ENCODE assay signal across 23 cellular contexts in genomic region chr2:151277011-151277410, GRCh38.
"Had no signal": no experiment of that assay in that cellular context is flagged by ENCODE, and none has a peak within 500 bp of the region (broad histone marks: within the 10 kb centered on the region; RNA-seq: fewer than 3 reads in every experiment).

No MANE protein-coding gene starts in this region.

- H3K4me3 ChIP-seq: coronary artery, esophagus squamous epithelium, lower lobe of right lung, neural progenitor cell, right lobe of liver, testis, uterus had no signal

- H2AFZ ChIP-seq: neural progenitor cell had no signal

- ATAC-seq: activated T-cell treated with anti-CD3 and anti-CD28 coated beads, Interleukin-2, amount 50 U/mL, for 4 hours; left lobe of liver; lower lobe of right lung; naive thymus-derived CD8-positive, alpha-beta T cell; right lobe of liver had no signal

- H3K4me3 Mint-ChIP-seq: activated CD4-positive, alpha-beta T cell treated with anti-CD3 and anti-CD28 coated beads, Interleukin-2, amount 10 ng/mL, durations not matched to agents 7 days and 5 days; activated T-cell treated with anti-CD3 and anti-CD28 coated beads, Interleukin-2, amount 50 U/mL, for 4 hours; naive thymus-derived CD8-positive, alpha-beta T cell; neural progenitor cell; T-helper 2 cell treated with Interferon-gamma antibody and Interleukin-4, amounts not matched to agents 5 μg/mL and 100 μg/mL, for 36 hours had no signal

- H3K27me3 ChIP-seq: esophagus squamous epithelium, neural progenitor cell, right lobe of liver, testis, uterus had no signal

- H3K36me3 Mint-ChIP-seq: neural progenitor cell had no signal

- H3K4me2 ChIP-seq: neural progenitor cell had no signal

- H3K27me3 Mint-ChIP-seq: activated CD4-positive, alpha-beta T cell treated with anti-CD3 and anti-CD28 coated beads, Interleukin-2, amount 10 ng/mL, durations not matched to agents 7 days and 5 days; naive thymus-derived CD8-positive, alpha-beta T cell had no signal

- FAIRE-seq: kidney, small intestine had no signal

- DNase-seq: activated CD4-positive, alpha-beta T cell treated with anti-CD3 and anti-CD28 coated beads, Interleukin-2, amount 10 ng/mL, durations not matched to agents 7 days and 5 days; activated CD4-positive, CD25-positive, alpha-beta regulatory T cell treated with anti-CD3 and anti-CD28 coated beads, Interleukin-2, amount 50 U/mL, for 72 hours; activated naive CD4-positive, alpha-beta T cell treated with Interleukin-2 at 50 U/mL for 16 hours; activated T-cell treated with anti-CD3 and anti-CD28 coated beads, Interleukin-2, amount 50 U/mL, for 4 hours; amygdala; cerebellar nuclear complex; esophagus squamous epithelium; kidney; lower lobe of right lung; naive thymus-derived CD8-positive, alpha-beta T cell; posterior cingulate gyrus; right lobe of liver; small intestine; stimulated activated CD4-positive, alpha-beta T cell treated with anti-CD3 and anti-CD28 coated beads, Interleukin-2, amount 100 ng/mL, for 24 hours; stimulated activated naive CD4-positive, alpha-beta T cell; testis; trophoblast cell; uterus had no signal

- H3K4me1 ChIP-seq: esophagus squamous epithelium, lower lobe of right lung, neural progenitor cell, right lobe of liver, testis, uterus had no signal

- H3K27ac ChIP-seq: coronary artery, esophagus squamous epithelium, lower lobe of right lung, neural progenitor cell, right lobe of liver, testis, uterus, VCaP had no signal

- H3K9me3 Mint-ChIP-seq: activated CD4-positive, alpha-beta T cell treated with anti-CD3 and anti-CD28 coated beads, Interleukin-2, amount 10 ng/mL, durations not matched to agents 7 days and 5 days; activated T-cell treated with anti-CD3 and anti-CD28 coated beads, Interleukin-2, amount 50 U/mL, for 4 hours; naive thymus-derived CD8-positive, alpha-beta T cell; neural progenitor cell; T-helper 2 cell treated with Interferon-gamma antibody and Interleukin-4, amounts not matched to agents 5 μg/mL and 100 μg/mL, for 36 hours had no signal

- H3K9me3 ChIP-seq: esophagus squamous epithelium, lower lobe of right lung, right lobe of liver, testis, uterus had no signal

- H3K4me1 Mint-ChIP-seq: neural progenitor cell had no signal

- H3K9ac ChIP-seq: neural progenitor cell had no signal

- H3K27ac Mint-ChIP-seq: activated CD4-positive, alpha-beta T cell treated with anti-CD3 and anti-CD28 coated beads, Interleukin-2, amount 10 ng/mL, durations not matched to agents 7 days and 5 days; neural progenitor cell; T-helper 2 cell treated with Interferon-gamma antibody and Interleukin-4, amounts not matched to agents 5 μg/mL and 100 μg/mL, for 36 hours had no signal

- H3K36me3 ChIP-seq: neural progenitor cell, uterus had no signal
